21 cellular contexts compared by ENCODE assay signal in genomic region chr17:33657181-33657580, GRCh38.
"Had no signal": no experiment of that assay in that cellular context is flagged by ENCODE, and none has a peak within 500 bp of the region (broad histone marks: within the 10 kb centered on the region; RNA-seq: fewer than 3 reads in every experiment).

No MANE protein-coding gene starts in this region.

- H3K27ac Mint-ChIP-seq: dendritic cell treated with granulocyte-macrophage colony-stimulating factor and Interleukin-4, amounts not matched to agents 40 ng/mL and 50 ng/mL, for 4 days; natural killer cell had no signal

- H3K4me3 ChIP-seq: colonic mucosa, esophagus muscularis mucosa, lung, ovary, right lobe of liver, stomach, thyroid gland, vagina had no signal

- H3K27ac ChIP-seq: colonic mucosa, esophagus muscularis mucosa, ovary, right lobe of liver, stomach, thyroid gland, vagina had no signal

- H3K36me3 Mint-ChIP-seq: natural killer cell had no signal

- DNase-seq: central memory CD4-positive, alpha-beta T cell; colonic mucosa; effector CD8-positive, alpha-beta T cell; foreskin melanocyte; kidney; natural killer cell; occipital lobe; ovary; right lobe of liver; small intestine; stimulated activated CD4-positive, alpha-beta T cell treated with anti-CD3 and anti-CD28 coated beads, Interleukin-15, amount 100 ng/mL, for 24 hours; stimulated activated CD4-positive, alpha-beta T cell treated with anti-CD3 and anti-CD28 coated beads, Interleukin-2, amount 100 ng/mL, for 48 hours; stimulated activated naive CD4-positive, alpha-beta T cell; stomach; thyroid gland; trophoblast cell had no signal

- H3K27me3 ChIP-seq: colonic mucosa, ovary, right lobe of liver, stomach, thyroid gland, vagina had no signal

- H3K9me3 Mint-ChIP-seq: dendritic cell treated with granulocyte-macrophage colony-stimulating factor and Interleukin-4, amounts not matched to agents 40 ng/mL and 50 ng/mL, for 4 days; natural killer cell had no signal

- ATAC-seq: left lobe of liver, natural killer cell, right lobe of liver had no signal

- H3K4me3 Mint-ChIP-seq: dendritic cell treated with granulocyte-macrophage colony-stimulating factor and Interleukin-4, amounts not matched to agents 40 ng/mL and 50 ng/mL, for 4 days; natural killer cell had no signal

- H3K36me3 ChIP-seq: colonic mucosa, esophagus muscularis mucosa, ovary, right lobe of liver, stomach, thyroid gland, vagina had no signal

- H3K4me1 Mint-ChIP-seq: natural killer cell had no signal

- H3K4me1 ChIP-seq: colonic mucosa, esophagus muscularis mucosa, right lobe of liver, stomach, thyroid gland, vagina had no signal
